In genomic region chr5:168420461-168420860, GRCh38 we compare ENCODE assay signal across 26 cellular contexts.
"Had no signal": no experiment of that assay in that cellular context is flagged by ENCODE, and none has a peak within 500 bp of the region (broad histone marks: within the 10 kb centered on the region; RNA-seq: fewer than 3 reads in every experiment).

No MANE protein-coding gene starts in this region.

- H3K36me3 ChIP-seq: ovary, right atrium auricular region, right lobe of liver, thyroid gland, transverse colon, upper lobe of right lung had no signal

- H3K4me3 ChIP-seq: left lung, lung, ovary, right atrium auricular region, right lobe of liver, smooth muscle cell, stomach, testis, thyroid gland, transverse colon, upper lobe of right lung had no signal

- H3K27me3 ChIP-seq: left lung, ovary, right atrium auricular region, right lobe of liver, stomach, testis, thyroid gland, transverse colon, upper lobe of right lung had no signal

- H3K9me3 ChIP-seq: left lung, ovary, right atrium auricular region, right lobe of liver, stomach, testis, thyroid gland, transverse colon, upper lobe of right lung had no signal

- H3K27ac Mint-ChIP-seq: immature natural killer cell; mesothelial cell of epicardium; naive B cell; natural killer cell; stimulated activated naive B cell treated with anti-CD40 and anti-IgM and Interleukin-4, amounts not matched to agents 10 μg/mL and 1 μg/mL and 100 μg/mL, for 72 hours had no signal

- H3K27ac ChIP-seq: left lung, ovary, right atrium auricular region, right lobe of liver, stomach, testis, thyroid gland, transverse colon, upper lobe of right lung had no signal

- H3K4me1 ChIP-seq: left lung, right atrium auricular region, testis, thyroid gland, transverse colon, upper lobe of right lung had no signal

- H3K36me3 Mint-ChIP-seq: immature natural killer cell; naive B cell; natural killer cell; stimulated activated naive B cell treated with anti-CD40 and anti-IgM and Interleukin-4, amounts not matched to agents 10 μg/mL and 1 μg/mL and 100 μg/mL, for 72 hours had no signal

- H3K4me1 Mint-ChIP-seq: immature natural killer cell; naive B cell; natural killer cell; stimulated activated naive B cell treated with anti-CD40 and anti-IgM and Interleukin-4, amounts not matched to agents 10 μg/mL and 1 μg/mL and 100 μg/mL, for 72 hours had no signal

- DNase-seq: hypothalamus; immature natural killer cell; kidney; left colon; left lung; mesendoderm; naive B cell; natural killer cell; ovary; right lobe of liver; stimulated activated CD4-positive, alpha-beta T cell treated with anti-CD3 and anti-CD28 coated beads, Interleukin-12 subunit alpha, Interleukin-12 subunit beta, amount 100 ng/mL, for 4 hours; stimulated activated CD4-positive, alpha-beta T cell treated with anti-CD3 and anti-CD28 coated beads, Interleukin-15, amount 100 ng/mL, for 24 hours; stimulated activated CD4-positive, alpha-beta T cell treated with anti-CD3 and anti-CD28 coated beads, Interleukin-2, amount 100 ng/mL, for 24 hours; stimulated activated CD4-positive, alpha-beta T cell treated with anti-CD3 and anti-CD28 coated beads, Interleukin-4, amount 100 ng/mL, for 1 hour; stimulated activated naive B cell treated with anti-CD40 and anti-IgM and Interleukin-4, amounts not matched to agents 10 μg/mL and 1 μg/mL and 100 μg/mL, for 72 hours; stimulated activated naive CD8-positive, alpha-beta T cell treated with anti-CD3 and anti-CD28 coated beads, Interleukin-15, Interleukin-2, amounts not matched to agents 100 U/mL and 50 U/mL, for 24 hours; stomach; testis; thyroid gland; transverse colon; upper lobe of right lung had no signal

- H3K4me3 Mint-ChIP-seq: immature natural killer cell; mesothelial cell of epicardium; natural killer cell; stimulated activated naive B cell treated with anti-CD40 and anti-IgM and Interleukin-4, amounts not matched to agents 10 μg/mL and 1 μg/mL and 100 μg/mL, for 72 hours had no signal

- H3K9me3 Mint-ChIP-seq: mesothelial cell of epicardium; natural killer cell; stimulated activated naive B cell treated with anti-CD40 and anti-IgM and Interleukin-4, amounts not matched to agents 10 μg/mL and 1 μg/mL and 100 μg/mL, for 72 hours had no signal

- H3K27me3 Mint-ChIP-seq: progenitor cell of endocrine pancreas had no signal

- ATAC-seq: left colon; left lung; natural killer cell; right lobe of liver; stimulated activated naive B cell treated with anti-CD40 and anti-IgM and Interleukin-4, amounts not matched to agents 10 μg/mL and 1 μg/mL and 100 μg/mL, for 72 hours; stimulated activated naive CD8-positive, alpha-beta T cell treated with anti-CD3 and anti-CD28 coated beads, Interleukin-15, Interleukin-2, amounts not matched to agents 100 U/mL and 50 U/mL, for 24 hours; upper lobe of right lung had no signal
